1 cellular context compared by ENCODE assay signal in the genomic region with DNA sequence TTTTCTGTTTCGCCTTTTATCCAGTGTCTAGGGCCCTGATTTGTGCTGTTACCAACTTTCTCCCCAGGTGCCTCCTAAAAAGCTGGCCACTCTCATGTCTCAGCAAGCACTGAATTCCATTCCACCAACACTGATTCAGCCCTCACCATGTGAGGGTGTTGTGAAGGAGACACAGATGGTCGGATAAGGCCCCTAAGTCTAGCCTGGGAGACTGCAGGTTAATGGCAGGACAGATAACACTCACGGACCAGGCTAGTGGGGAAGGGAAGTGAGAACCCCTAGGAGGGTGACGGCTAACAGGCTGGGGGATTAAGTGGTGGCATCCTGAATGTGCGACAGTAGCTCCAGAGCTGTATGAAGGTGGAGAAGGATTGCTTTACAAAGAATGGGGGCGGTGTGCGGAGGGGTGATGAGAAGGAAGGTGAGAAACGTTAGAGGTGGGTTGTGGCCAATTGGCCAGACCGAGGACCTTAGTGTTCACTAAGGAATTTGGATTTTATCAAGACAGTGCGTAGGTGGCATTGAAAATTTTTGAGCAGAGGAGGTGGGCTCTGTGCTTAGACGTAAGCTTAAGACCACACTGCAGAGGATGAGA.
TF ChIP-seq lines count a peak whose summit lies in the region.

No MANE protein-coding gene starts in this region.

TF ChIP-seq in HEK293, 187 proteins besides CTCF, POLR2A, EP300 and RAD21:
- TF ChIP-seq ZNF501 (tag by site-specific recombination; IDR thresholded peaks at IDR 0.05) (no peak), ZEB2 (tag by site-specific recombination; IDR thresholded peaks at IDR 0.05) (no peak), EGR2 (tag by site-specific recombination; IDR thresholded peaks at IDR 0.05; ENCODE audit: low read depth) (peak; percentile 96), ZFHX2 (tag by site-specific recombination; conservative IDR thresholded peaks at IDR 0.05) (peak; percentile 59; the same call in 1 of the 2 replicates), ZNF645 (tag by site-specific recombination; IDR thresholded peaks at IDR 0.05) (no peak)
- TF ChIP-seq, protein P1, sequence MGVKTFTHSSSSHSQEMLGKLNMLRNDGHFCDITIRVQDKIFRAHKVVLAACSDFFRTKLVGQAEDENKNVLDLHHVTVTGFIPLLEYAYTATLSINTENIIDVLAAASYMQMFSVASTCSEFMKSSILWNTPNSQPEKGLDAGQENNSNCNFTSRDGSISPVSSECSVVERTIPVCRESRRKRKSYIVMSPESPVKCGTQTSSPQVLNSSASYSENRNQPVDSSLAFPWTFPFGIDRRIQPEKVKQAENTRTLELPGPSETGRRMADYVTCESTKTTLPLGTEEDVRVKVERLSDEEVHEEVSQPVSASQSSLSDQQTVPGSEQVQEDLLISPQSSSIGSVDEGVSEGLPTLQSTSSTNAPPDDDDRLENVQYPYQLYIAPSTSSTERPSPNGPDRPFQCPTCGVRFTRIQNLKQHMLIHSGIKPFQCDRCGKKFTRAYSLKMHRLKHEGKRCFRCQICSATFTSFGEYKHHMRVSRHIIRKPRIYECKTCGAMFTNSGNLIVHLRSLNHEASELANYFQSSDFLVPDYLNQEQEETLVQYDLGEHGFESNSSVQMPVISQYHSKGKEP (tag by site-specific recombination; IDR thresholded peaks at IDR 0.05) = no peak
